9 cellular contexts compared by ENCODE assay signal in the genomic region with DNA sequence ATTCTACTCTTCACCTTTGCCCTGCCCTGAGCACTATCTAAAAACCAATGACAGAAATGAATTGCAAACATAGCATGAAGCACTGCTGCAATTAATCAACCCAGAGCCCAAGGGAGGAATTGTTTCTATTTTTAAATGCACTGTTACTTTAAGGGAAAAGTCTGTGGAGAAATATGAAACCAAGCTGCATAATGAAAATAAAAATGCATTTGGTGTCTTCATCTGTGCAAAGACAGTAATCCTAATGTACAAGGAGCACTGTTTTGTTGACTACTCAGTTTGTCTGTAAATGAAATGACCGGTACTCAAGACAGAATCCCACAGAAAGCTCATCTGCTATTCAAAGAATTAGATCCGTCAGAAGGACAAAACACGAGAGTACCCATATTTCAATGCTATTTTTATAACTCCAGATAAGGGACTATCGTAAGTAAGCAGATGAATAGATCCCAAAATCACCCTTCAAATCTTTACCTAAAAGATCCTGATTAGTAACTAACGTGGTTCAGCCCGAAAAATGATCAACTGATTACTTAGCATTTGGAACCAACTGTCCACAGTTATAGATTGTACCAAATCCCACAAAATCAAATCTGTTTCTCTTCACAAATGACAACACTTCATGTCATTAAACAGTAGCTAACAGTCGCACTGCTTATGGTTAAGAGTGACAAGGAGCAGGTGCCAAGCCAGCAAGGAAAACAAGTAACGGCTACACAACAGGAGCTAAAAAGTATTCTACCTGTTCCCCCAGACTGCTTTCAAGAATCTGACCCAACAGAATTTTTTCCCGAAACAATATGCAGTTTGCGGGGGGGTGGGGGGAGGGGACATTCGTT. TPM values are rescaled to one million over a fixed set of nuclear protein-coding genes. Genes with fewer than 3 reads are reported as not detected.
DNase-seq lines count a peak whose midpoint lies in the region; ATAC-seq, FAIRE-seq and TF ChIP-seq lines count a peak whose summit lies in the region.
"Had no signal": no experiment of that assay in that cellular context is flagged by ENCODE, and none has a peak within 500 bp of the region (broad histone marks: within the 10 kb centered on the region; RNA-seq: fewer than 3 reads in every experiment).

No MANE protein-coding gene starts in this region.

- no peak overlapping the region for H3K27ac Mint-ChIP-seq in activated CD4-positive, alpha-beta T cell treated with anti-CD3 and anti-CD28 coated beads, Interleukin-2, amount 10 ng/mL, durations not matched to agents 24 days and 14 days

- no peak for DNase-seq in body of pancreas
- peak; percentile 55 for DNase-seq in inferior parietal cortex (ENCODE audit: extremely low spot score)
- no peak for DNase-seq in stomach
- no peak for DNase-seq in activated CD4-positive, alpha-beta T cell treated with anti-CD3 and anti-CD28 coated beads, Interleukin-2, amount 10 ng/mL, durations not matched to agents 24 days and 14 days
- DNase-seq in urothelium cell line (ENCODE audit: low spot score), result no peak
- no peak for DNase-seq in D721Med (ENCODE audit: insufficient read length, low spot score)
- DNase-seq: stimulated activated CD4-positive, alpha-beta T cell treated with anti-CD3 and anti-CD28 coated beads, Interleukin-12 subunit alpha, Interleukin-12 subunit beta, amount 100 ng/mL, for 4 hours had no signal

- no peak overlapping the region for H3K4me3 ChIP-seq in HEK293 (ENCODE audit: low read depth, low read length)
- no peak overlapping the region for H3K4me3 ChIP-seq in body of pancreas
- H3K4me3 ChIP-seq in stomach, result peak overlapping the region; percentile 64 to 77 (median 70)

- peaks cover 9% of the 10 kb centered on the region for H3K4me1 Mint-ChIP-seq in activated CD4-positive, alpha-beta T cell treated with anti-CD3 and anti-CD28 coated beads, Interleukin-2, amount 10 ng/mL, durations not matched to agents 24 days and 14 days

- FAIRE-seq in urothelium cell line (lab: Jason Lieb, UNC) (no peak), D721Med (lab: Jason Lieb, UNC) (no peak)

- ATAC-seq in body of pancreas (no peak), GM19467 (IDR thresholded peaks at IDR 0.05; ENCODE audit: unreplicated experiment) (no peak)

- no peak for TF ChIP-seq CTCF in HEK293 (tag by site-specific recombination; IDR thresholded peaks at IDR 0.05)
- no peak for TF ChIP-seq CTCF in body of pancreas (IDR thresholded peaks at IDR 0.05)
- TF ChIP-seq CTCF in stomach (IDR thresholded peaks at IDR 0.05), result no peak
- TF ChIP-seq CTCF in D721Med (IDR thresholded peaks at IDR 0.05; ENCODE audit: insufficient read depth, missing control alignments), result no peak

- WGBS in body of pancreas, 2 donors, result 6 to 10% methylated on average over 11 of the region's 11 CpGs
- 13 to 25% (median 16%) methylated on average over 11 of the region's 11 CpGs for WGBS in stomach, 5 donors

- POLR2A ChIA-PET in HEK293 (lab: Yijun Ruan, JAX), result interaction anchor here (0.6 to 2.2 kb wide), 4 partner anchors 12 to 385 kb away, joined by 4 to 7 read pairs (median 4); a partner anchor contains a TSS

- intact Hi-C loops in body of pancreas (cut with DNase I) (no loop called here), stomach (cut with DNase I; ENCODE audit: low total_unique reads) (no loop called here)
- intact Hi-C loops in activated CD4-positive, alpha-beta T cell treated with anti-CD3 and anti-CD28 coated beads, Interleukin-2, amount 10 ng/mL, durations not matched to agents 24 days and 14 days (cut with micrococcal nuclease), result loop anchor here (5.0 kb wide), 2 partner anchors 132 to 277 kb away; a partner anchor contains a TSS

- no peak for TF ChIP-seq EP300 in stomach (IDR thresholded peaks at IDR 0.05)

- H3K36me3 ChIP-seq in HEK293 (ENCODE audit: control insufficient read depth in 2 of 2, insufficient read depth in 1 of 2, low read length in 2 of 2) (peaks cover 6 to 7% of the 10 kb centered on the region in 2 experiments; a peak in 2 of 3 replicates), body of pancreas (replicated peaks in 1 of 2; ENCODE audit: insufficient read depth in 1 of 2, low read depth in 2 of 2) (no peaks in the 10 kb centered on the region), stomach (peaks cover 0 to 8% (median 3%) of the 10 kb centered on the region in 4 donors)

- TF ChIP-seq POLR2A in body of pancreas (IDR thresholded peaks at IDR 0.05) (no peak), stomach (IDR thresholded peaks at IDR 0.05) (no peak)

- no peaks in the 10 kb centered on the region for H3K9me3 ChIP-seq in HEK293 (ENCODE audit: control insufficient read depth, insufficient read depth, low read depth, low read length)
- H3K9me3 ChIP-seq in body of pancreas, result no peaks in the 10 kb centered on the region
- H3K9me3 ChIP-seq in stomach, result no peaks in the 10 kb centered on the region

- H3K36me3 Mint-ChIP-seq in activated CD4-positive, alpha-beta T cell treated with anti-CD3 and anti-CD28 coated beads, Interleukin-2, amount 10 ng/mL, durations not matched to agents 24 days and 14 days (ENCODE audit: low read depth), result no peaks in the 10 kb centered on the region

- no peaks in the 10 kb centered on the region for H3K9me3 Mint-ChIP-seq in activated CD4-positive, alpha-beta T cell treated with anti-CD3 and anti-CD28 coated beads, Interleukin-2, amount 10 ng/mL, durations not matched to agents 24 days and 14 days

- no peak overlapping the region for H3K4me3 Mint-ChIP-seq in activated CD4-positive, alpha-beta T cell treated with anti-CD3 and anti-CD28 coated beads, Interleukin-2, amount 10 ng/mL, durations not matched to agents 24 days and 14 days

- H3K27me3 Mint-ChIP-seq in activated CD4-positive, alpha-beta T cell treated with anti-CD3 and anti-CD28 coated beads, Interleukin-2, amount 10 ng/mL, durations not matched to agents 24 days and 14 days, result peaks cover 65% of the 10 kb centered on the region

- H3K4me1 ChIP-seq in HEK293 (ENCODE audit: control insufficient read depth, insufficient read depth, low read length) (peaks cover 21% of the 10 kb centered on the region), body of pancreas (peaks cover 34% of the 10 kb centered on the region), stomach (peaks cover 13 to 61% (median 45%) of the 10 kb centered on the region in 4 donors)

- H3K27ac ChIP-seq in HEK293 (ENCODE audit: extremely low read depth, low read depth, low read length) (no peak overlapping the region), body of pancreas (peak overlapping the region in 3 of 4 donors; percentile 19 to 33 (median 23)), stomach (peak overlapping the region in 3 of 5 donors; percentile 13 to 74 (median 61))

- CTCF ChIA-PET in HEK293 (lab: Yijun Ruan, JAX), result interaction anchor here (0.6 to 1.3 kb wide), 2 partner anchors 62 to 828 kb away, joined by 3 read pairs; no protein-coding TSS in a partner anchor

- H3K27me3 ChIP-seq in body of pancreas (no peaks in the 10 kb centered on the region), stomach (no peaks in the 10 kb centered on the region)

TF ChIP-seq in HEK293, 187 proteins besides CTCF, POLR2A, EP300 and RAD21:
- TF ChIP-seq, protein P1, sequence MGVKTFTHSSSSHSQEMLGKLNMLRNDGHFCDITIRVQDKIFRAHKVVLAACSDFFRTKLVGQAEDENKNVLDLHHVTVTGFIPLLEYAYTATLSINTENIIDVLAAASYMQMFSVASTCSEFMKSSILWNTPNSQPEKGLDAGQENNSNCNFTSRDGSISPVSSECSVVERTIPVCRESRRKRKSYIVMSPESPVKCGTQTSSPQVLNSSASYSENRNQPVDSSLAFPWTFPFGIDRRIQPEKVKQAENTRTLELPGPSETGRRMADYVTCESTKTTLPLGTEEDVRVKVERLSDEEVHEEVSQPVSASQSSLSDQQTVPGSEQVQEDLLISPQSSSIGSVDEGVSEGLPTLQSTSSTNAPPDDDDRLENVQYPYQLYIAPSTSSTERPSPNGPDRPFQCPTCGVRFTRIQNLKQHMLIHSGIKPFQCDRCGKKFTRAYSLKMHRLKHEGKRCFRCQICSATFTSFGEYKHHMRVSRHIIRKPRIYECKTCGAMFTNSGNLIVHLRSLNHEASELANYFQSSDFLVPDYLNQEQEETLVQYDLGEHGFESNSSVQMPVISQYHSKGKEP (tag by site-specific recombination; IDR thresholded peaks at IDR 0.05), result peak; percentile 32; the same call in 1 of the 2 replicates
- TF ChIP-seq ZNF544 (tag by site-specific recombination; IDR thresholded peaks at IDR 0.05) (no peak), ZBTB48 (tag by site-specific recombination; IDR thresholded peaks at IDR 0.05) (0 out of 2 replicates have a peak, but pooled peaks have one; percentile 27), ZNF19 (tag by site-specific recombination; IDR thresholded peaks at IDR 0.05; ENCODE audit: low read depth) (no peak), OSR2 (tag by site-specific recombination; IDR thresholded peaks at IDR 0.05) (peak; percentile 87)
- TF ChIP-seq, protein P2, sequence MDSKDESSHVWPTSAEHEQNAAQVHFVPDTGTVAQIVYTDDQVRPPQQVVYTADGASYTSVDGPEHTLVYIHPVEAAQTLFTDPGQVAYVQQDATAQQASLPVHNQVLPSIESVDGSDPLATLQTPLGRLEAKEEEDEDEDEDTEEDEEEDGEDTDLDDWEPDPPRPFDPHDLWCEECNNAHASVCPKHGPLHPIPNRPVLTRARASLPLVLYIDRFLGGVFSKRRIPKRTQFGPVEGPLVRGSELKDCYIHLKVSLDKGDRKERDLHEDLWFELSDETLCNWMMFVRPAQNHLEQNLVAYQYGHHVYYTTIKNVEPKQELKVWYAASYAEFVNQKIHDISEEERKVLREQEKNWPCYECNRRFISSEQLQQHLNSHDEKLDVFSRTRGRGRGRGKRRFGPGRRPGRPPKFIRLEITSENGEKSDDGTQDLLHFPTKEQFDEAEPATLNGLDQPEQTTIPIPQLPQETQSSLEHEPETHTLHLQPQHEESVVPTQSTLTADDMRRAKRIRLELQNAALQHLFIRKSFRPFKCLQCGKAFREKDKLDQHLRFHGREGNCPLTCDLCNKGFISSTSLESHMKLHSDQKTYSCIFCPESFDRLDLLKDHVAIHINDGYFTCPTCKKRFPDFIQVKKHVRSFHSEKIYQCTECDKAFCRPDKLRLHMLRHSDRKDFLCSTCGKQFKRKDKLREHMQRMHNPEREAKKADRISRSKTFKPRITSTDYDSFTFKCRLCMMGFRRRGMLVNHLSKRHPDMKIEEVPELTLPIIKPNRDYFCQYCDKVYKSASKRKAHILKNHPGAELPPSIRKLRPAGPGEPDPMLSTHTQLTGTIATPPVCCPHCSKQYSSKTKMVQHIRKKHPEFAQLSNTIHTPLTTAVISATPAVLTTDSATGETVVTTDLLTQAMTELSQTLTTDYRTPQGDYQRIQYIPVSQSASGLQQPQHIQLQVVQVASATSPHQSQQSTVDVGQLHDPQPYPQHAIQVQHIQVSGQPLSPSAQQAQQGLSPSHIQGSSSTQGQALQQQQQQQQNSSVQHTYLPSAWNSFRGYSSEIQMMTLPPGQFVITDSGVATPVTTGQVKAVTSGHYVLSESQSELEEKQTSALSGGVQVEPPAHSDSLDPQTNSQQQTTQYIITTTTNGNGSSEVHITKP (tag by site-specific recombination; IDR thresholded peaks at IDR 0.05), result peak; percentile 66

RNA-seq across cellular contexts. Expression of a gene that starts 2.4 kb away (rescaled TPM):
- 10 to 100 TPM; 13.2 to 17.1 TPM for total RNA-seq in body of pancreas
- 10 to 100 TPM; 11.7 to 60.6 (median 44.6) TPM for total RNA-seq in stomach
- 10 to 100 TPM in 2 of 3 donors, 1 to 10 TPM in 1; 9.2 to 14.2 (median 11.1) TPM for polyA plus RNA-seq in stomach
- total RNA-seq in activated CD4-positive, alpha-beta T cell treated with anti-CD3 and anti-CD28 coated beads, Interleukin-2, amount 10 ng/mL, durations not matched to agents 24 days and 14 days, result not detected in 2 replicates

Comparison
In these comparisons a context has a peak if more than half of its experiments do, and no peak if none do; other contexts are left out.
1. H3K4me3 ChIP-seq: peak in stomach (4 of 4); none in HEK293 (single experiment) and body of pancreas (0 of 2).
2. RNA of a gene that starts 2.4 kb away (total RNA-seq): 11.7 to 60.6 TPM in stomach and 13.2 to 17.1 TPM in body of pancreas; not detected in activated CD4-positive, alpha-beta T cell treated with anti-CD3 and anti-CD28 coated beads, Interleukin-2, amount 10 ng/mL, durations not matched to agents 24 days and 14 days; every median in the first group is over 10 times any median in the second.